ENCODE assay signal across 1 cellular context in the genomic region with DNA sequence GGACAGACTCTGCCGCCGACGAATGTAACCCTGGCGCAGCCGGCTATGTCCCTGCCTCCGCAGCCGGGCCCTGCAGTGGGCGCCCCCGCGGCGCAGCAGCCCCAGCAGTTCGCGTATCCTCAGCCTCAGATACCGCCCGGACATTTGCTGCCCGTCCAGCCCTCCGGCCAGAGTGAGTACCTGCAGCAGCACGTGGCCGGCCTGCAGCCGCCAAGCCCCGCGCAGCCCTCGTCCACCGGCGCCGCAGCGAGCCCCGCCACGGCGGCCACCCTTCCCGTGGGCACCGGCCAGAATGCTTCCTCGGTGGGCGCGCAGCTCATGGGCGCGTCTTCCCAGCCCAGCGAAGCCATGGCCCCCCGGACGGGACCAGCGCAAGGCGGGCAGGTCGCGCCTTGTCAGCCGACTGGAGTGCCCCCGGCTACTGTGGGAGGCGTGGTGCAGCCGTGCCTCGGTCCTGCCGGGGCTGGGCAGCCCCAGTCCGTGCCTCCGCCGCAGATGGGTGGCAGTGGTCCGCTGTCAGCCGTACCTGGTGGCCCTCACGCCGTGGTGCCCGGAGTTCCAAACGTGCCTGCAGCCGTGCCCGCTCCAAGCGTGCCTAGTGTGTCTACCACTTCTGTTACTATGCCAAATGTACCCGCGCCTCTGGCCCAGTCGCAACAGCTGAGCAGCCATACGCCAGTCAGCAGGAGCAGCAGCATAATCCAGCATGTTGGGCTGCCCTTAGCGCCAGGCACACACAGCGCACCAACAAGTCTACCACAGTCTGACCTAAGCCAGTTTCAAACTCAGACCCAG.
A peak's percentile ranks its signal among the peaks of the same experiment; 100 is the strongest.
TF ChIP-seq lines count a peak whose summit lies in the region.

No MANE protein-coding gene starts in this region.

TF ChIP-seq in SK-N-SH, 30 proteins besides CTCF, POLR2A, EP300 and RAD21 (continued from another document):
- TF ChIP-seq MXI1 (IDR thresholded peaks at IDR 0.05; ENCODE audit: low read depth, low read length) (peak; percentile 50; the same call in 1 of the 2 replicates), TEAD4 (IDR thresholded peaks at IDR 0.05; ENCODE audit: borderline replicate concordance, insufficient read depth) (no peak)
